34 cellular contexts compared by ENCODE assay signal in the genomic region with DNA sequence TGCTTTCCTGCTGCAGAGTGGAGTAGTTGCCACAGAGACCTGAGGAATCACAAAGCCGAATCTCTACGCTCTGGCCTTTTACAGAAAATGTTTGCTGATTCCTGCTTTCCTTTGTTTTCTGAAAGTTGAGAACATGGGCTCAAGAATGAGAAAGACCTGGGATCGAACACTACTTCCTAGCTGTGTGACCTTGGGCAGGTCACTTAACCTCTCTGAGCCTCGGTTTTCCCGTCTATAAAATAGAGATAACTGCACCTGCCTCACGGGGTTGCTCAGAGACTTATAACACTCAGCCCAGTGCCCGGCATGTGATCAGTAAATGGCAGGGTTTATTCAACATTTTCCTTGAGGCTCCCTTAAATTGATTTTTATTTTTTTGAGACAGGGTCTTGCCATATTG.
"Had no signal": no experiment of that assay in that cellular context is flagged by ENCODE, and none has a peak within 500 bp of the region (broad histone marks: within the 10 kb centered on the region; RNA-seq: fewer than 3 reads in every experiment).

No MANE protein-coding gene starts in this region.

- H3K27ac ChIP-seq: brain microvascular endothelial cell, esophagus muscularis mucosa, foreskin keratinocyte, gastrocnemius medialis, heart left ventricle, WERI-Rb-1 had no signal

- ATAC-seq: activated CD4-positive, CD25-positive, alpha-beta regulatory T cell treated with anti-CD3 and anti-CD28 coated beads, Interleukin-2, amount 50 U/mL, for 24 hours; activated CD8-positive, alpha-beta T cell treated with anti-CD3 and anti-CD28 coated beads for 36 hours; activated T-cell treated with anti-CD3 and anti-CD28 coated beads, Interleukin-2, amount 50 U/mL, for 4 hours; activated T-helper 17 cell treated with anti-CD3 and anti-CD28 coated beads, Interleukin-2, amount 50 U/mL, for 72 hours; effector memory CD8-positive, alpha-beta T cell; foreskin keratinocyte; gastrocnemius medialis; T-helper 17 cell had no signal

- DNase-seq: activated B cell treated with CpG ODN at 0.5 μM for 24 hours; activated CD4-positive, alpha-beta T cell treated with anti-CD3 and anti-CD28 coated beads for 48 hours; activated CD4-positive, alpha-beta T cell treated with anti-CD3 and anti-CD28 coated beads, Interleukin-2, amount 50 U/mL, for 1 hour; activated CD4-positive, alpha-beta T cell treated with anti-CD3 and anti-CD28 coated beads, Interleukin-2, amount 50 U/mL, for 48 hours; activated CD8-positive, alpha-beta memory T cell treated with anti-CD3 and anti-CD28 coated beads for 24 hours; activated CD8-positive, alpha-beta T cell treated with anti-CD3 and anti-CD28 coated beads for 36 hours; activated effector memory CD4-positive, alpha-beta T cell treated with Interleukin-2 at 50 U/mL for 16 hours; activated gamma-delta T cell treated with Interleukin-2 at 50 U/mL for 16 hours; activated naive CD4-positive, alpha-beta T cell treated with anti-CD3 and anti-CD28 coated beads, Interleukin-2, amount 50 U/mL, for 16 hours; activated naive CD4-positive, alpha-beta T cell treated with Interleukin-2 at 50 U/mL for 16 hours; activated T-cell treated with anti-CD3 and anti-CD28 coated beads, Interleukin-2, amount 50 U/mL, for 4 hours; amniotic stem cell; anterior cingulate cortex; brain microvascular endothelial cell; caudate nucleus; cortex of kidney; dermis blood vessel endothelial cell; effector CD4-positive, alpha-beta T cell; effector memory CD8-positive, alpha-beta T cell; erythroblast; foreskin keratinocyte; gastrocnemius medialis; glutamatergic neuron; heart left ventricle; T-helper 17 cell; T1000; WERI-Rb-1 had no signal

- H3K4me1 Mint-ChIP-seq: activated B cell treated with CpG ODN at 0.5 μM for 24 hours; activated T-helper 17 cell treated with anti-CD3 and anti-CD28 coated beads, Interleukin-2, amount 50 U/mL, for 72 hours; T-helper 17 cell had no signal

- FAIRE-seq: astrocyte, colon had no signal

- H3K36me3 Mint-ChIP-seq: activated naive CD8-positive, alpha-beta T cell had no signal

- H3K4me1 ChIP-seq: esophagus muscularis mucosa, foreskin keratinocyte, gastrocnemius medialis had no signal

- H3K36me3 ChIP-seq: brain microvascular endothelial cell, esophagus muscularis mucosa, gastrocnemius medialis, heart left ventricle, WERI-Rb-1 had no signal

- H3K9me3 Mint-ChIP-seq: activated CD8-positive, alpha-beta T cell treated with anti-CD3 and anti-CD28 coated beads for 36 hours; activated T-helper 17 cell treated with anti-CD3 and anti-CD28 coated beads, Interleukin-2, amount 50 U/mL, for 72 hours; effector memory CD8-positive, alpha-beta T cell; T-helper 2 cell treated with Interferon-gamma antibody and Interleukin-4, amounts not matched to agents 5 μg/mL and 100 μg/mL, for 36 hours had no signal

- H3K4me3 Mint-ChIP-seq: activated B cell treated with CpG ODN at 0.5 μM for 24 hours; activated CD8-positive, alpha-beta T cell treated with anti-CD3 and anti-CD28 coated beads for 36 hours; activated naive CD8-positive, alpha-beta T cell; activated T-cell treated with anti-CD3 and anti-CD28 coated beads, Interleukin-2, amount 50 U/mL, for 4 hours; activated T-helper 17 cell treated with anti-CD3 and anti-CD28 coated beads, Interleukin-2, amount 50 U/mL, for 72 hours; effector memory CD8-positive, alpha-beta T cell; T-helper 17 cell; T-helper 2 cell treated with Interferon-gamma antibody and Interleukin-4, amounts not matched to agents 5 μg/mL and 100 μg/mL, for 36 hours had no signal

- H3K9me3 ChIP-seq: gastrocnemius medialis had no signal

- H3K4me3 ChIP-seq: esophagus muscularis mucosa, gastrocnemius medialis, heart left ventricle had no signal

- H3K27ac Mint-ChIP-seq: activated B cell treated with CpG ODN at 0.5 μM for 24 hours; activated CD8-positive, alpha-beta T cell treated with anti-CD3 and anti-CD28 coated beads for 36 hours; activated naive CD8-positive, alpha-beta T cell; activated T-helper 17 cell treated with anti-CD3 and anti-CD28 coated beads, Interleukin-2, amount 50 U/mL, for 72 hours; effector memory CD8-positive, alpha-beta T cell; T-helper 17 cell; T-helper 2 cell treated with Interferon-gamma antibody and Interleukin-4, amounts not matched to agents 5 μg/mL and 100 μg/mL, for 36 hours had no signal
